Comparison of ENCODE assay signal across 15 cellular contexts in genomic region chr13:43346427-43346826, GRCh38.
"Had no signal": no experiment of that assay in that cellular context is flagged by ENCODE, and none has a peak within 500 bp of the region (broad histone marks: within the 10 kb centered on the region; RNA-seq: fewer than 3 reads in every experiment).

No MANE protein-coding gene starts in this region.

- H3K27ac ChIP-seq: prostate gland, skin epidermis, suprapubic skin had no signal

- H3K9me3 Mint-ChIP-seq: activated naive CD4-positive, alpha-beta T cell treated with anti-CD3 and anti-CD28 coated beads for 36 hours; activated naive CD8-positive, alpha-beta T cell treated with anti-CD3 and anti-CD28 coated beads, Interleukin-2, amount 50 U/mL, for 24 hours; activated T-helper 1 cell treated with anti-CD3 and anti-CD28 coated beads, Interleukin-12 subunit alpha, Interleukin-12 subunit beta, Interleukin-2, Interleukin-4 antibody, amounts not matched to agents 30 ng/mL and 10 ng/mL and 1 ng/mL, durations not matched to agents 14 hours and 24 hours and 36 hours; stimulated activated naive CD8-positive, alpha-beta T cell treated with anti-CD3 and anti-CD28 coated beads, Interleukin-15, Interleukin-2, amounts not matched to agents 100 ng/mL and 50 ng/mL, for 24 hours had no signal

- H3K4me1 Mint-ChIP-seq: activated naive CD8-positive, alpha-beta T cell treated with anti-CD3 and anti-CD28 coated beads, Interleukin-2, amount 50 U/mL, for 24 hours; T-helper 17 cell had no signal

- H3K27ac Mint-ChIP-seq: activated naive CD4-positive, alpha-beta T cell treated with anti-CD3 and anti-CD28 coated beads for 36 hours; activated naive CD8-positive, alpha-beta T cell treated with anti-CD3 and anti-CD28 coated beads, Interleukin-2, amount 50 U/mL, for 24 hours; activated T-helper 1 cell treated with anti-CD3 and anti-CD28 coated beads, Interleukin-12 subunit alpha, Interleukin-12 subunit beta, Interleukin-2, Interleukin-4 antibody, amounts not matched to agents 30 ng/mL and 10 ng/mL and 1 ng/mL, durations not matched to agents 14 hours and 24 hours and 36 hours; stimulated activated naive CD8-positive, alpha-beta T cell treated with anti-CD3 and anti-CD28 coated beads, Interleukin-15, Interleukin-2, amounts not matched to agents 100 ng/mL and 50 ng/mL, for 24 hours; T-helper 17 cell had no signal

- ATAC-seq: activated CD4-positive, CD25-positive, alpha-beta regulatory T cell treated with anti-CD3 and anti-CD28 coated beads, Interleukin-2, amount 50 U/mL, for 24 hours; activated naive CD8-positive, alpha-beta T cell treated with anti-CD3 and anti-CD28 coated beads, Interleukin-2, amount 50 U/mL, for 24 hours; esophagus mucosa; right cardiac atrium; T-helper 17 cell had no signal

- H3K9me3 ChIP-seq: prostate gland, suprapubic skin had no signal

- DNase-seq: activated CD4-positive, alpha-beta T cell treated with anti-CD3 and anti-CD28 coated beads, Interleukin-2, amount 50 U/mL, for 1 hour; activated naive CD4-positive, alpha-beta T cell treated with anti-CD3 and anti-CD28 coated beads for 36 hours; activated naive CD8-positive, alpha-beta T cell treated with anti-CD3 and anti-CD28 coated beads, Interleukin-2, amount 50 U/mL, for 24 hours; glutamatergic neuron; right cardiac atrium; T-helper 17 cell had no signal

- H3K36me3 ChIP-seq: prostate gland, suprapubic skin had no signal

- H3K27me3 ChIP-seq: suprapubic skin had no signal

- FAIRE-seq: colon, TTC549 had no signal

- H3K4me3 ChIP-seq: prostate gland, skin epidermis, suprapubic skin had no signal

- H3K4me3 Mint-ChIP-seq: activated naive CD4-positive, alpha-beta T cell treated with anti-CD3 and anti-CD28 coated beads for 36 hours; activated naive CD8-positive, alpha-beta T cell treated with anti-CD3 and anti-CD28 coated beads, Interleukin-2, amount 50 U/mL, for 24 hours; activated T-helper 1 cell treated with anti-CD3 and anti-CD28 coated beads, Interleukin-12 subunit alpha, Interleukin-12 subunit beta, Interleukin-2, Interleukin-4 antibody, amounts not matched to agents 30 ng/mL and 10 ng/mL and 1 ng/mL, durations not matched to agents 14 hours and 24 hours and 36 hours; stimulated activated naive CD8-positive, alpha-beta T cell treated with anti-CD3 and anti-CD28 coated beads, Interleukin-15, Interleukin-2, amounts not matched to agents 100 ng/mL and 50 ng/mL, for 24 hours; T-helper 17 cell had no signal

- H3K4me1 ChIP-seq: prostate gland, suprapubic skin had no signal
